Comparison of ENCODE assay signal across 2 cellular contexts in genomic region chr11:108085672-108086071, GRCh38.
A peak's percentile ranks its signal among the peaks of the same experiment; 100 is the strongest.
TF ChIP-seq lines count a peak whose summit lies in the region.

No MANE protein-coding gene starts in this region.

TF ChIP-seq in HepG2, 621 proteins besides CTCF, POLR2A, EP300 and RAD21:
- TF ChIP-seq ETV5 (CRISPR knock-in tag; IDR thresholded peaks at IDR 0.05; ENCODE audit: borderline replicate concordance) (no peak), MBD4 (IDR thresholded peaks at IDR 0.05; ENCODE audit: borderline replicate concordance, low read length) (no peak), PPARG (CRISPR knock-in tag; conservative IDR thresholded peaks at IDR 0.05) (no peak), ZBTB3 (CRISPR knock-in tag; IDR thresholded peaks at IDR 0.05; ENCODE audit: borderline replicate concordance, low read depth) (no peak), SNAPC2 (CRISPR knock-in tag; IDR thresholded peaks at IDR 0.05) (no peak), CEBPG (CRISPR knock-in tag; IDR thresholded peaks at IDR 0.05) (0 out of 2 replicates have a peak, but pooled peaks have one; percentile 23), CEBPB (IDR thresholded peaks at IDR 0.05; ENCODE audit: borderline replicate concordance, low read depth, low read length) (peak; percentile 69), FOSL2 (CRISPR knock-in tag; IDR thresholded peaks at IDR 0.05) (no peak)

TF ChIP-seq in H1, 55 proteins besides CTCF, POLR2A, EP300 and RAD21:
- TF ChIP-seq CEBPB (IDR thresholded peaks at IDR 0.05; ENCODE audit: low read depth, low read length) (peak; percentile 74; the same call in 1 of the 2 replicates), FOSL1 (IDR thresholded peaks at IDR 0.05; ENCODE audit: insufficient read depth, low read depth, low read length) (no peak)
